1 cellular context compared by ENCODE assay signal in genomic region chr3:119664850-119665379, GRCh38.
TF ChIP-seq lines count a peak whose summit lies in the region.

No MANE protein-coding gene starts in this region.

TF ChIP-seq in SK-N-SH, 30 proteins besides CTCF, POLR2A, EP300 and RAD21 (continued from another document):
- TF ChIP-seq, protein P1, sequence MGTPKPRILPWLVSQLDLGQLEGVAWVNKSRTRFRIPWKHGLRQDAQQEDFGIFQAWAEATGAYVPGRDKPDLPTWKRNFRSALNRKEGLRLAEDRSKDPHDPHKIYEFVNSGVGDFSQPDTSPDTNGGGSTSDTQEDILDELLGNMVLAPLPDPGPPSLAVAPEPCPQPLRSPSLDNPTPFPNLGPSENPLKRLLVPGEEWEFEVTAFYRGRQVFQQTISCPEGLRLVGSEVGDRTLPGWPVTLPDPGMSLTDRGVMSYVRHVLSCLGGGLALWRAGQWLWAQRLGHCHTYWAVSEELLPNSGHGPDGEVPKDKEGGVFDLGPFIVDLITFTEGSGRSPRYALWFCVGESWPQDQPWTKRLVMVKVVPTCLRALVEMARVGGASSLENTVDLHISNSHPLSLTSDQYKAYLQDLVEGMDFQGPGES (IDR thresholded peaks at IDR 0.05; ENCODE audit: low read depth, low read length), result no peak
- peak; percentile 46; the same call in 1 of the 2 replicates for TF ChIP-seq TCF12 (IDR thresholded peaks at IDR 0.05)
- no peak for TF ChIP-seq RXRA (IDR thresholded peaks at IDR 0.05; ENCODE audit: borderline replicate concordance, low read depth)
- no peak for TF ChIP-seq FOXM1 (IDR thresholded peaks at IDR 0.05; ENCODE audit: low read depth)
- no peak for TF ChIP-seq SIN3A (IDR thresholded peaks at IDR 0.05; ENCODE audit: borderline replicate concordance, low read depth, low read length)
- no peak; the same call in 1 of the 2 replicates for TF ChIP-seq MEF2A (IDR thresholded peaks at IDR 0.05; ENCODE audit: borderline replicate concordance, low read depth)
- peak; percentile 33; the same call in 1 of the 2 replicates for TF ChIP-seq NFIC (IDR thresholded peaks at IDR 0.05; ENCODE audit: borderline replicate concordance)
- no peak for TF ChIP-seq RFX5 (IDR thresholded peaks at IDR 0.05; ENCODE audit: low read length)
- TF ChIP-seq GABPA (IDR thresholded peaks at IDR 0.05; ENCODE audit: low read depth), result no peak
- TF ChIP-seq, protein P2, sequence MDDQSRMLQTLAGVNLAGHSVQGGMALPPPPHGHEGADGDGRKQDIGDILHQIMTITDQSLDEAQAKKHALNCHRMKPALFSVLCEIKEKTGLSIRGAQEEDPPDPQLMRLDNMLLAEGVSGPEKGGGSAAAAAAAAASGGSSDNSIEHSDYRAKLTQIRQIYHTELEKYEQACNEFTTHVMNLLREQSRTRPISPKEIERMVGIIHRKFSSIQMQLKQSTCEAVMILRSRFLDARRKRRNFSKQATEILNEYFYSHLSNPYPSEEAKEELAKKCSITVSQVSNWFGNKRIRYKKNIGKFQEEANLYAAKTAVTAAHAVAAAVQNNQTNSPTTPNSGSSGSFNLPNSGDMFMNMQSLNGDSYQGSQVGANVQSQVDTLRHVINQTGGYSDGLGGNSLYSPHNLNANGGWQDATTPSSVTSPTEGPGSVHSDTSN (IDR thresholded peaks at IDR 0.05), result peak; percentile 35
- TF ChIP-seq TAF1 (IDR thresholded peaks at IDR 0.05; ENCODE audit: borderline replicate concordance, low read depth, low read length), result no peak
TF ChIP-seq in SK-N-SH: peak in this region for 4.
